In genomic region chrX:107627792-107628661, GRCh38 we compare ENCODE assay signal across 8 cellular contexts. TPM values are rescaled to one million over a fixed set of nuclear protein-coding genes. Genes with fewer than 3 reads are reported as not detected.
DNase-seq lines count a peak whose midpoint lies in the region; ATAC-seq and TF ChIP-seq lines count a peak whose summit lies in the region.

TSS of gene PRPS1 (plus strand) at chrX:107628510. CDS start at chrX:107628629, 119 bp downstream.

- H3K27me3 ChIP-seq in BLaER1 treated with 17β-estradiol and CSF1 and Interleukin-3, amounts not matched to agents 10 nM and 100 nM: peaks cover 50 to 94% (median 89%) of the 10 kb centered on the region in 11 experiments
- H3K27me3 ChIP-seq in left lung: no peaks in the 10 kb centered on the region

- H4K20me1 ChIP-seq in BLaER1 treated with 17β-estradiol and CSF1 and Interleukin-3, amounts not matched to agents 10 nM and 100 nM: peaks cover 0 to 39% (median 20%) of the 10 kb centered on the region in 11 experiments; a peak in 15 of 22 replicates

- H3K4me1 Mint-ChIP-seq in dendritic cell treated with granulocyte-macrophage colony-stimulating factor and Interleukin-4, amounts not matched to agents 40 ng/mL and 50 ng/mL, for 4 days (ENCODE audit: low read depth): peaks cover 28% of the 10 kb centered on the region

- peak within 1 kb of the TSS; percentile 81 for H3K27ac Mint-ChIP-seq in dendritic cell treated with granulocyte-macrophage colony-stimulating factor and Interleukin-4, amounts not matched to agents 40 ng/mL and 50 ng/mL, for 4 days

- intact Hi-C loops in dendritic cell treated with granulocyte-macrophage colony-stimulating factor and Interleukin-4, amounts not matched to agents 40 ng/mL and 50 ng/mL, for 4 days (cut with micrococcal nuclease): no loop called here
- intact Hi-C loops in left lung (cut with DNase I): no loop called here

- H3K4me1 ChIP-seq in BLaER1 treated with 17β-estradiol and CSF1 and Interleukin-3, amounts not matched to agents 10 nM and 100 nM: peaks cover 10 to 39% (median 17%) of the 10 kb centered on the region in 10 experiments; a peak in 15 of 20 replicates
- peaks cover 0 to 4% of the 10 kb centered on the region in 2 donors for H3K4me1 ChIP-seq in left lung

- H3K9me3 ChIP-seq in BLaER1 treated with 17β-estradiol and CSF1 and Interleukin-3, amounts not matched to agents 10 nM and 100 nM (replicated peaks in 1 of 11): peaks cover 3 to 13% (median 8%) of the 10 kb centered on the region in 11 experiments
- H3K9me3 ChIP-seq in left lung: no peaks in the 10 kb centered on the region

- no peak for TF ChIP-seq CTCF in left lung (IDR thresholded peaks at IDR 0.05)

- H3K27me3 Mint-ChIP-seq in dendritic cell treated with granulocyte-macrophage colony-stimulating factor and Interleukin-4, amounts not matched to agents 40 ng/mL and 50 ng/mL, for 4 days: no peaks in the 10 kb centered on the region

- H3K36me3 Mint-ChIP-seq in dendritic cell treated with granulocyte-macrophage colony-stimulating factor and Interleukin-4, amounts not matched to agents 40 ng/mL and 50 ng/mL, for 4 days (ENCODE audit: low read depth): no peaks in the 10 kb centered on the region

- H3K9me3 Mint-ChIP-seq in dendritic cell treated with granulocyte-macrophage colony-stimulating factor and Interleukin-4, amounts not matched to agents 40 ng/mL and 50 ng/mL, for 4 days: no peaks in the 10 kb centered on the region

- peak within 1 kb of the TSS; percentile 63 to 82 (median 75) for H3K4me2 ChIP-seq in BLaER1 treated with 17β-estradiol and CSF1 and Interleukin-3, amounts not matched to agents 10 nM and 100 nM

- peak within 1 kb of the TSS; percentile 84 for H3K4me3 Mint-ChIP-seq in dendritic cell treated with granulocyte-macrophage colony-stimulating factor and Interleukin-4, amounts not matched to agents 40 ng/mL and 50 ng/mL, for 4 days

- H3K27ac ChIP-seq in BLaER1 treated with 17β-estradiol and CSF1 and Interleukin-3, amounts not matched to agents 10 nM and 100 nM: peak within 1 kb of the TSS; percentile 24 to 89 (median 81); a peak in 21 of 22 replicates
- peak within 1 kb of the TSS; percentile 70 to 72 for H3K27ac ChIP-seq in left lung

- ATAC-seq in GM19351 (IDR thresholded peaks at IDR 0.05; ENCODE audit: unreplicated experiment): peak; percentile 99
- ATAC-seq in HG03521 (IDR thresholded peaks at IDR 0.05; ENCODE audit: unreplicated experiment): peak; percentile 100
- ATAC-seq in left lung: peak; percentile 99

- peak within 1 kb of the TSS; percentile 59 to 82 (median 73) for H3K4me3 ChIP-seq in BLaER1 treated with 17β-estradiol and CSF1 and Interleukin-3, amounts not matched to agents 10 nM and 100 nM
- H3K4me3 ChIP-seq in left lung: peak within 1 kb of the TSS; percentile 47 to 59

- H3K9ac ChIP-seq in BLaER1 treated with 17β-estradiol and CSF1 and Interleukin-3, amounts not matched to agents 10 nM and 100 nM: peak within 1 kb of the TSS; percentile 75 to 86 (median 82)

- no peaks in the 10 kb centered on the region for H3K36me3 ChIP-seq in BLaER1 treated with 17β-estradiol and CSF1 and Interleukin-3, amounts not matched to agents 10 nM and 100 nM
- no peaks in the 10 kb centered on the region for H3K36me3 ChIP-seq in left lung

- DNase-seq in NCI-H748 (lab: John Stamatoyannopoulos, UW; ENCODE audit: unreplicated experiment): peak; percentile 98
- peak; percentile 83 for DNase-seq in activated CD4-positive, alpha-beta T cell treated with anti-CD3 and anti-CD28 coated beads, Interleukin-2, amount 50 U/mL, for 1 hour
- peak; percentile 92 to 93 for DNase-seq in left lung
- peak; percentile 73 to 75 for DNase-seq in stimulated activated CD4-positive, alpha-beta T cell treated with anti-CD3 and anti-CD28 coated beads, Interleukin-2, amount 100 ng/mL, for 48 hours

RNA-seq across cellular contexts. Expression of gene PRPS1, which starts in this region (rescaled TPM):
- total RNA-seq in left lung: 10 to 100 TPM; 29.4 to 36.2 TPM

Comparison
In these comparisons a context has a peak if more than half of its experiments do, and no peak if none do; other contexts are left out.
1. Peak in every context shown above with its lines: DNase-seq, ATAC-seq, H3K4me3 ChIP-seq and H3K27ac ChIP-seq.